Comparison of ENCODE assay signal across 12 cellular contexts in genomic region chr10:128186959-128187787, GRCh38.
A peak's percentile ranks its signal among the peaks of the same experiment; 100 is the strongest.
DNase-seq lines count a peak whose midpoint lies in the region; ATAC-seq lines count a peak whose summit lies in the region.
"Had no signal": no experiment of that assay in that cellular context is flagged by ENCODE, and none has a peak within 500 bp of the region (broad histone marks: within the 10 kb centered on the region; RNA-seq: fewer than 3 reads in every experiment).

No MANE protein-coding gene starts in this region.

- peak in 2 of 3 donors; percentile 18 to 79 for DNase-seq in CD4-positive, CD25-positive, alpha-beta regulatory T cell
- peak in 24 of 34 experiments; percentile 3 to 52 (median 16) for DNase-seq in T-cell
- peak; percentile 69 for DNase-seq in activated effector memory CD4-positive, alpha-beta T cell treated with anti-CD3 and anti-CD28 coated beads, Interleukin-2, amount 50 U/mL, for 16 hours
- DNase-seq in naive thymus-derived CD4-positive, alpha-beta T cell = peak in 5 of 9 donors; percentile 4 to 25 (median 20)
- no peak for DNase-seq in 8988T
- no peak for DNase-seq in NCI-H2081 (lab: John Stamatoyannopoulos, UW)
- DNase-seq: GOT3, midbrain, NCI-H1417 treated with DMSO at 0.1 percent for 48 hours had no signal

- peak overlapping the region; percentile 65 to 89 (median 82) for H3K4me3 Mint-ChIP-seq in CD4-positive, CD25-positive, alpha-beta regulatory T cell
- H3K4me3 Mint-ChIP-seq in T-cell = peak overlapping the region; percentile 69 to 93 (median 84)
- H3K4me3 Mint-ChIP-seq in naive thymus-derived CD4-positive, alpha-beta T cell = peak overlapping the region; percentile 65 to 93 (median 86)

- H3K27me3 ChIP-seq in CD4-positive, CD25-positive, alpha-beta regulatory T cell (ENCODE audit: control insufficient read depth, insufficient read depth, low read length) = peaks cover 9% of the 10 kb centered on the region
- H3K27me3 ChIP-seq in naive thymus-derived CD4-positive, alpha-beta T cell (ENCODE audit: control insufficient read depth in 2 of 2, insufficient read depth in 2 of 2, low read length in 2 of 2) = no peaks in the 10 kb centered on the region

- H3K36me3 ChIP-seq in CD4-positive, CD25-positive, alpha-beta regulatory T cell (ENCODE audit: control insufficient read depth, insufficient read depth, low read length) = no peaks in the 10 kb centered on the region
- H3K36me3 ChIP-seq in naive thymus-derived CD4-positive, alpha-beta T cell (ENCODE audit: control insufficient read depth in 2 of 3, insufficient read depth in 3 of 3, low read length in 3 of 3) = no peaks in the 10 kb centered on the region

- peak overlapping the region; percentile 76 for H3K4me3 ChIP-seq in CD4-positive, CD25-positive, alpha-beta regulatory T cell (ENCODE audit: low read depth, low read length)
- peak overlapping the region; percentile 51 for H3K4me3 ChIP-seq in naive thymus-derived CD4-positive, alpha-beta T cell (ENCODE audit: low read length)

- H3K4me1 Mint-ChIP-seq in CD4-positive, CD25-positive, alpha-beta regulatory T cell = peaks cover 4 to 21% (median 15%) of the 10 kb centered on the region in 4 donors
- H3K4me1 Mint-ChIP-seq in T-cell = peaks cover 25 to 47% (median 34%) of the 10 kb centered on the region in 3 donors
- peaks cover 5 to 51% (median 24%) of the 10 kb centered on the region in 7 donors for H3K4me1 Mint-ChIP-seq in naive thymus-derived CD4-positive, alpha-beta T cell

- intact Hi-C loops in naive thymus-derived CD4-positive, alpha-beta T cell (cut with micrococcal nuclease) = loop anchor here in 1 of 2 donors (2.0 kb wide), 1 partner anchor 26 kb away; no protein-coding TSS in a partner anchor

- H3K9me3 Mint-ChIP-seq in CD4-positive, CD25-positive, alpha-beta regulatory T cell = peaks cover 0 to 13% (median 4%) of the 10 kb centered on the region in 7 donors
- peaks cover 0 to 13% (median 5%) of the 10 kb centered on the region in 3 donors for H3K9me3 Mint-ChIP-seq in T-cell
- H3K9me3 Mint-ChIP-seq in naive thymus-derived CD4-positive, alpha-beta T cell = peaks cover 3 to 14% (median 6%) of the 10 kb centered on the region in 11 donors

- peak; percentile 68 to 82 for ATAC-seq in CD4-positive, CD25-positive, alpha-beta regulatory T cell (ENCODE audit: low read depth in 2 of 2)
- ATAC-seq in T-cell (replicated peaks in 1 of 4) (peak; percentile 86 to 95 (median 94)), GM21619 (IDR thresholded peaks at IDR 0.05; ENCODE audit: unreplicated experiment) (no peak), HG03439 (IDR thresholded peaks at IDR 0.05; ENCODE audit: unreplicated experiment) (no peak)
- ATAC-seq in naive thymus-derived CD4-positive, alpha-beta T cell = peak; percentile 85

- peaks cover 26% of the 10 kb centered on the region for H3K27me3 Mint-ChIP-seq in CD4-positive, CD25-positive, alpha-beta regulatory T cell
- no peaks in the 10 kb centered on the region for H3K27me3 Mint-ChIP-seq in T-cell
- H3K27me3 Mint-ChIP-seq in naive thymus-derived CD4-positive, alpha-beta T cell = peaks cover 0 to 13% (median 0%) of the 10 kb centered on the region in 5 donors

- no peak overlapping the region for H3K27ac ChIP-seq in CD4-positive, CD25-positive, alpha-beta regulatory T cell (ENCODE audit: insufficient read depth, low read length, poor library complexity, severe bottlenecking)
- H3K27ac ChIP-seq in naive thymus-derived CD4-positive, alpha-beta T cell (ENCODE audit: low read depth, low read length) = peak overlapping the region; percentile 49
- H3K27ac ChIP-seq: C4-2B had no signal

- CTCF ChIA-PET in T-cell (lab: Charles Lee) = interaction anchor here (0.5 to 3.0 kb wide), 6 partner anchors 9 to 103 kb away, joined by 3 to 15 read pairs (median 6); no protein-coding TSS in a partner anchor
- CTCF ChIA-PET in naive thymus-derived CD4-positive, alpha-beta T cell (lab: Charles Lee) = interaction anchor here (0.6 to 2.4 kb wide), 3 partner anchors 22 to 281 kb away, joined by 4 to 13 read pairs (median 5); no protein-coding TSS in a partner anchor

- H3K27ac Mint-ChIP-seq in CD4-positive, CD25-positive, alpha-beta regulatory T cell = peak overlapping the region; percentile 84 to 93 (median 86)
- peak overlapping the region; percentile 92 to 94 for H3K27ac Mint-ChIP-seq in T-cell
- peak overlapping the region; percentile 73 to 94 (median 87) for H3K27ac Mint-ChIP-seq in naive thymus-derived CD4-positive, alpha-beta T cell

- POLR2A ChIA-PET in T-cell (lab: Charles Lee) = no interaction called here
- POLR2A ChIA-PET in naive thymus-derived CD4-positive, alpha-beta T cell (lab: Charles Lee) = interaction anchor here (0.8 kb wide), 2 partner anchors 10 kb away, joined by 3 read pairs; no protein-coding TSS in a partner anchor

- peaks cover 10% of the 10 kb centered on the region for H3K4me1 ChIP-seq in CD4-positive, CD25-positive, alpha-beta regulatory T cell (ENCODE audit: control insufficient read depth, insufficient read depth, low read length, poor library complexity, severe bottlenecking)
- H3K4me1 ChIP-seq in naive thymus-derived CD4-positive, alpha-beta T cell (ENCODE audit: control insufficient read depth in 2 of 2, insufficient read depth in 2 of 2, low read length in 2 of 2) = peaks cover 5 to 14% of the 10 kb centered on the region in 2 donors

- peaks cover 5% of the 10 kb centered on the region for H3K36me3 Mint-ChIP-seq in CD4-positive, CD25-positive, alpha-beta regulatory T cell
- H3K36me3 Mint-ChIP-seq in T-cell = peaks cover under 1% of the 10 kb centered on the region
- peaks cover 0 to 36% (median 3%) of the 10 kb centered on the region in 5 donors for H3K36me3 Mint-ChIP-seq in naive thymus-derived CD4-positive, alpha-beta T cell

- H3K9me3 ChIP-seq in CD4-positive, CD25-positive, alpha-beta regulatory T cell (ENCODE audit: control insufficient read depth in 2 of 2, low read length in 2 of 2) = no peaks in the 10 kb centered on the region
- H3K9me3 ChIP-seq in naive thymus-derived CD4-positive, alpha-beta T cell (ENCODE audit: control insufficient read depth in 2 of 3, low read length in 3 of 3) = no peaks in the 10 kb centered on the region

Comparison
In these comparisons a context has a peak if more than half of its experiments do, and no peak if none do; other contexts are left out.
1. ATAC-seq: peak in CD4-positive, CD25-positive, alpha-beta regulatory T cell (2 of 2), T-cell (4 of 4) and naive thymus-derived CD4-positive, alpha-beta T cell (single experiment); none in GM21619 (single experiment) and HG03439 (single experiment).
2. DNase-seq: peak in CD4-positive, CD25-positive, alpha-beta regulatory T cell (2 of 3), T-cell (24 of 34), activated effector memory CD4-positive, alpha-beta T cell treated with anti-CD3 and anti-CD28 coated beads, Interleukin-2, amount 50 U/mL, for 16 hours (single experiment) and naive thymus-derived CD4-positive, alpha-beta T cell (5 of 9); none in 8988T (single experiment) and NCI-H2081 (0 of 2).
3. Peak in every context shown above with its lines, with median percentiles within 50 percentile points of each other: H3K27ac Mint-ChIP-seq and H3K4me3 Mint-ChIP-seq.